ENCODE assay signal across 1 cellular context in the genomic region with DNA sequence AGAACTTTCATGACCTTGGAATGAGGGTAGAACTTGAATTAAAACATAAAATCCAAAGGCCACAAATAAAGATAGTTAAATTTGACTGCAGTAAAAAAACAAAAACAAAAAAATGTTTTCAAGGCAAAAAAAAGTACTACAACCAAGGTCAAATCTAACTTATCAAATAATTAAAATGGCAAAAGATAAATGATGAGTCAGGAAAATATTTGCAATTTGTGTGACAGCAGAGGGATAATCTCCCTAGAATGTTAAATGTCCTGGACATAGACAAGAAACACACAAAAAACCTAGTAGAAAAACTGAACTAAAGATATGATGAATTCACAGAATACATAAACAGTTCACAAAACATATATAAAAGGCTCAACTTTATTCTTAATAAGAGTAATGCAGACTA.
TF ChIP-seq lines count a peak whose summit lies in the region.

No MANE protein-coding gene starts in this region.

TF ChIP-seq in HepG2, 621 proteins besides CTCF, POLR2A, EP300 and RAD21:
- TF ChIP-seq, protein P1, sequence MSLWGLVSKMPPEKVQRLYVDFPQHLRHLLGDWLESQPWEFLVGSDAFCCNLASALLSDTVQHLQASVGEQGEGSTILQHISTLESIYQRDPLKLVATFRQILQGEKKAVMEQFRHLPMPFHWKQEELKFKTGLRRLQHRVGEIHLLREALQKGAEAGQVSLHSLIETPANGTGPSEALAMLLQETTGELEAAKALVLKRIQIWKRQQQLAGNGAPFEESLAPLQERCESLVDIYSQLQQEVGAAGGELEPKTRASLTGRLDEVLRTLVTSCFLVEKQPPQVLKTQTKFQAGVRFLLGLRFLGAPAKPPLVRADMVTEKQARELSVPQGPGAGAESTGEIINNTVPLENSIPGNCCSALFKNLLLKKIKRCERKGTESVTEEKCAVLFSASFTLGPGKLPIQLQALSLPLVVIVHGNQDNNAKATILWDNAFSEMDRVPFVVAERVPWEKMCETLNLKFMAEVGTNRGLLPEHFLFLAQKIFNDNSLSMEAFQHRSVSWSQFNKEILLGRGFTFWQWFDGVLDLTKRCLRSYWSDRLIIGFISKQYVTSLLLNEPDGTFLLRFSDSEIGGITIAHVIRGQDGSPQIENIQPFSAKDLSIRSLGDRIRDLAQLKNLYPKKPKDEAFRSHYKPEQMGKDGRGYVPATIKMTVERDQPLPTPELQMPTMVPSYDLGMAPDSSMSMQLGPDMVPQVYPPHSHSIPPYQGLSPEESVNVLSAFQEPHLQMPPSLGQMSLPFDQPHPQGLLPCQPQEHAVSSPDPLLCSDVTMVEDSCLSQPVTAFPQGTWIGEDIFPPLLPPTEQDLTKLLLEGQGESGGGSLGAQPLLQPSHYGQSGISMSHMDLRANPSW (CRISPR knock-in tag; IDR thresholded peaks at IDR 0.05; ENCODE audit: borderline replicate concordance), result no peak
- no peak for TF ChIP-seq GATAD1 (CRISPR knock-in tag; IDR thresholded peaks at IDR 0.05)
- TF ChIP-seq WIZ (CRISPR knock-in tag; IDR thresholded peaks at IDR 0.05), result no peak
- TF ChIP-seq ZNF891 (CRISPR knock-in tag; IDR thresholded peaks at IDR 0.05), result no peak
- TF ChIP-seq MAFK (conservative IDR thresholded peaks at IDR 0.05 in 1 of 2, IDR thresholded peaks at IDR 0.05 in 1 of 2; ENCODE audit: low read length in 2 of 2), result peak; percentile 82 to 93
- TF ChIP-seq ZNF546 (CRISPR knock-in tag; conservative IDR thresholded peaks at IDR 0.05), result no peak
- no peak for TF ChIP-seq ZNF713 (CRISPR knock-in tag; IDR thresholded peaks at IDR 0.05)
- TF ChIP-seq ZNF225 (CRISPR knock-in tag; IDR thresholded peaks at IDR 0.05), result no peak
- TF ChIP-seq, protein P2, sequence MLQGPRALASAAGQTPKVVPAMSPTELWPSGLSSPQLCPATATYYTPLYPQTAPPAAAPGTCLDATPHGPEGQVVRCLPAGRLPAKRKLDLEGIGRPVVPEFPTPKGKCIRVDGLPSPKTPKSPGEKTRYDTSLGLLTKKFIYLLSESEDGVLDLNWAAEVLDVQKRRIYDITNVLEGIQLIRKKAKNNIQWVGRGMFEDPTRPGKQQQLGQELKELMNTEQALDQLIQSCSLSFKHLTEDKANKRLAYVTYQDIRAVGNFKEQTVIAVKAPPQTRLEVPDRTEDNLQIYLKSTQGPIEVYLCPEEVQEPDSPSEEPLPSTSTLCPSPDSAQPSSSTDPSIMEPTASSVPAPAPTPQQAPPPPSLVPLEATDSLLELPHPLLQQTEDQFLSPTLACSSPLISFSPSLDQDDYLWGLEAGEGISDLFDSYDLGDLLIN (CRISPR knock-in tag; IDR thresholded peaks at IDR 0.05; ENCODE audit: borderline replicate concordance), result no peak
- TF ChIP-seq ZSCAN29 (CRISPR knock-in tag; conservative IDR thresholded peaks at IDR 0.05), result no peak
- TF ChIP-seq ZNF354B (CRISPR knock-in tag; IDR thresholded peaks at IDR 0.05), result no peak
- TF ChIP-seq, protein P3, sequence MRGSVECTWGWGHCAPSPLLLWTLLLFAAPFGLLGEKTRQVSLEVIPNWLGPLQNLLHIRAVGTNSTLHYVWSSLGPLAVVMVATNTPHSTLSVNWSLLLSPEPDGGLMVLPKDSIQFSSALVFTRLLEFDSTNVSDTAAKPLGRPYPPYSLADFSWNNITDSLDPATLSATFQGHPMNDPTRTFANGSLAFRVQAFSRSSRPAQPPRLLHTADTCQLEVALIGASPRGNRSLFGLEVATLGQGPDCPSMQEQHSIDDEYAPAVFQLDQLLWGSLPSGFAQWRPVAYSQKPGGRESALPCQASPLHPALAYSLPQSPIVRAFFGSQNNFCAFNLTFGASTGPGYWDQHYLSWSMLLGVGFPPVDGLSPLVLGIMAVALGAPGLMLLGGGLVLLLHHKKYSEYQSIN (CRISPR knock-in tag; IDR thresholded peaks at IDR 0.05; ENCODE audit: borderline replicate concordance), result no peak
- no peak for TF ChIP-seq CREM (IDR thresholded peaks at IDR 0.05)
- no peak for TF ChIP-seq CREM (CRISPR knock-in tag; IDR thresholded peaks at IDR 0.05)
- TF ChIP-seq ZNF670 (CRISPR knock-in tag; IDR thresholded peaks at IDR 0.05; ENCODE audit: borderline replicate concordance), result no peak
- no peak for TF ChIP-seq MEIS1 (CRISPR knock-in tag; IDR thresholded peaks at IDR 0.05; ENCODE audit: borderline replicate concordance)
- TF ChIP-seq MAFF (IDR thresholded peaks at IDR 0.05; ENCODE audit: low read depth, low read length), result peak; percentile 90
- TF ChIP-seq, protein P4, sequence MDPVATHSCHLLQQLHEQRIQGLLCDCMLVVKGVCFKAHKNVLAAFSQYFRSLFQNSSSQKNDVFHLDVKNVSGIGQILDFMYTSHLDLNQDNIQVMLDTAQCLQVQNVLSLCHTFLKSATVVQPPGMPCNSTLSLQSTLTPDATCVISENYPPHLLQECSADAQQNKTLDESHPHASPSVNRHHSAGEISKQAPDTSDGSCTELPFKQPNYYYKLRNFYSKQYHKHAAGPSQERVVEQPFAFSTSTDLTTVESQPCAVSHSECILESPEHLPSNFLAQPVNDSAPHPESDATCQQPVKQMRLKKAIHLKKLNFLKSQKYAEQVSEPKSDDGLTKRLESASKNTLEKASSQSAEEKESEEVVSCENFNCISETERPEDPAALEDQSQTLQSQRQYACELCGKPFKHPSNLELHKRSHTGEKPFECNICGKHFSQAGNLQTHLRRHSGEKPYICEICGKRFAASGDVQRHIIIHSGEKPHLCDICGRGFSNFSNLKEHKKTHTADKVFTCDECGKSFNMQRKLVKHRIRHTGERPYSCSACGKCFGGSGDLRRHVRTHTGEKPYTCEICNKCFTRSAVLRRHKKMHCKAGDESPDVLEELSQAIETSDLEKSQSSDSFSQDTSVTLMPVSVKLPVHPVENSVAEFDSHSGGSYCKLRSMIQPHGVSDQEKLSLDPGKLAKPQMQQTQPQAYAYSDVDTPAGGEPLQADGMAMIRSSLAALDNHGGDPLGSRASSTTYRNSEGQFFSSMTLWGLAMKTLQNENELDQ (CRISPR knock-in tag; IDR thresholded peaks at IDR 0.05; ENCODE audit: borderline replicate concordance), result no peak
TF ChIP-seq in HepG2: peak in this region for 2.
